8 cellular contexts compared by ENCODE assay signal in the genomic region with DNA sequence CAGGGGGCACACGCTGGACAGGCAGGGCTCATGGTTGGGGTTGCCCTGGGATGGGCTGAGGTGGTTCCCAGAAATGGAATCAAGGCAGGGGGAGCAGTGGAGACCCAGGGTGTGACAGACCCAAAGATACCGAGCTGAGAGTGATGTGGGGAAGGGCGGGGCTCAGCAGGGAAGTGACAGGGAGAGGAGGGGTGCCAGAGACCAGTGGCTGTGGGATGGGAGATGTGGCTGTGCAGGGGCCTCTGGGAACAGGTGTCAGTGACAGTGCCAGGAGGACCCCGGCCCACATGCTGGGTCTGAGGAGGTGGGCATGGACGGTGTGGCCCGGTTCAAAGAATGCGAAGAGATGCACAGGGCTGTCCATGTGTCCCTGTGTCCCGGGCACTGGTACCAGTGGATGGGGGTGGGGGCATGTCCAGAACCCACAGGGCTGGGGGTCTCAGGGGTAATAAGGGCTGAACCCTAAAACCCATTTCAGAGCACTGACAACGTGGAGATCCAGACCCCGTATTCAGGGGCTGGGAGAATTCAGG. TPM values are rescaled to one million over a fixed set of nuclear protein-coding genes. Genes with fewer than 3 reads are reported as not detected.
DNase-seq lines count a peak whose midpoint lies in the region; ATAC-seq and TF ChIP-seq lines count a peak whose summit lies in the region.

No MANE protein-coding gene starts in this region.

- H3K27ac Mint-ChIP-seq in activated T-helper 1 cell treated with anti-CD3 and anti-CD28 coated beads, Interleukin-12 subunit alpha, Interleukin-12 subunit beta, Interleukin-2, Interleukin-4 antibody, amounts not matched to agents 30 ng/mL and 10 ng/mL and 1 ng/mL, durations not matched to agents 14 hours and 24 hours and 36 hours, result peak overlapping the region; percentile 61
- H3K27ac Mint-ChIP-seq in stimulated activated effector memory CD8-positive, alpha-beta T cell treated with anti-CD3 and anti-CD28 coated beads, Interleukin-12 subunit alpha, Interleukin-12 subunit beta, amount 100 ng/mL, for 72 hours, result peak overlapping the region; percentile 76

- no peaks in the 10 kb centered on the region for H4K20me1 ChIP-seq in hepatocyte (ENCODE audit: insufficient read depth, poor library complexity, severe bottlenecking)

- H3K9me3 ChIP-seq in hepatocyte (ENCODE audit: low read depth), result no peaks in the 10 kb centered on the region

- peak overlapping the region; percentile 84 for H3K4me3 Mint-ChIP-seq in activated T-helper 1 cell treated with anti-CD3 and anti-CD28 coated beads, Interleukin-12 subunit alpha, Interleukin-12 subunit beta, Interleukin-2, Interleukin-4 antibody, amounts not matched to agents 30 ng/mL and 10 ng/mL and 1 ng/mL, durations not matched to agents 14 hours and 24 hours and 36 hours
- H3K4me3 Mint-ChIP-seq in stimulated activated effector memory CD8-positive, alpha-beta T cell treated with anti-CD3 and anti-CD28 coated beads, Interleukin-12 subunit alpha, Interleukin-12 subunit beta, amount 100 ng/mL, for 72 hours, result peak overlapping the region; percentile 76

- TF ChIP-seq CTCF in HL-60 (IDR thresholded peaks at IDR 0.05; ENCODE audit: insufficient read depth, low read length) (no peak), hepatocyte (IDR thresholded peaks at IDR 0.05; ENCODE audit: poor library complexity) (no peak)

- no peaks in the 10 kb centered on the region for H3K27me3 Mint-ChIP-seq in activated T-helper 1 cell treated with anti-CD3 and anti-CD28 coated beads, Interleukin-12 subunit alpha, Interleukin-12 subunit beta, Interleukin-2, Interleukin-4 antibody, amounts not matched to agents 30 ng/mL and 10 ng/mL and 1 ng/mL, durations not matched to agents 14 hours and 24 hours and 36 hours (ENCODE audit: insufficient read depth)

- H3K9me3 Mint-ChIP-seq in activated T-helper 1 cell treated with anti-CD3 and anti-CD28 coated beads, Interleukin-12 subunit alpha, Interleukin-12 subunit beta, Interleukin-2, Interleukin-4 antibody, amounts not matched to agents 30 ng/mL and 10 ng/mL and 1 ng/mL, durations not matched to agents 14 hours and 24 hours and 36 hours, result no peaks in the 10 kb centered on the region
- no peaks in the 10 kb centered on the region for H3K9me3 Mint-ChIP-seq in stimulated activated effector memory CD8-positive, alpha-beta T cell treated with anti-CD3 and anti-CD28 coated beads, Interleukin-12 subunit alpha, Interleukin-12 subunit beta, amount 100 ng/mL, for 72 hours

- WGBS in hepatocyte (ENCODE audit: low lambda C conversion rate, missing lambda C conversion rate), result 80% methylated on average over 10 of the region's 10 CpGs

- intact Hi-C loops in activated T-helper 1 cell treated with anti-CD3 and anti-CD28 coated beads, Interleukin-12 subunit alpha, Interleukin-12 subunit beta, Interleukin-2, Interleukin-4 antibody, amounts not matched to agents 30 ng/mL and 10 ng/mL and 1 ng/mL, durations not matched to agents 14 hours and 24 hours and 36 hours (cut with micrococcal nuclease), result loop anchor here (2.0 to 5.0 kb wide), 4 partner anchors 211 to 456 kb away; a partner anchor contains a TSS

- peaks cover 3% of the 10 kb centered on the region for H3K36me3 Mint-ChIP-seq in activated T-helper 1 cell treated with anti-CD3 and anti-CD28 coated beads, Interleukin-12 subunit alpha, Interleukin-12 subunit beta, Interleukin-2, Interleukin-4 antibody, amounts not matched to agents 30 ng/mL and 10 ng/mL and 1 ng/mL, durations not matched to agents 14 hours and 24 hours and 36 hours (ENCODE audit: low read depth)
- H3K36me3 Mint-ChIP-seq in stimulated activated effector memory CD8-positive, alpha-beta T cell treated with anti-CD3 and anti-CD28 coated beads, Interleukin-12 subunit alpha, Interleukin-12 subunit beta, amount 100 ng/mL, for 72 hours, result peaks cover 5% of the 10 kb centered on the region

- H3K4me3 ChIP-seq in HL-60 (replicated peaks; ENCODE audit: insufficient read depth, low read length) (peak overlapping the region; percentile 68), hepatocyte (peak overlapping the region; percentile 70)

- peaks cover 38% of the 10 kb centered on the region for H3K79me2 ChIP-seq in hepatocyte

- H3K9me2 ChIP-seq in hepatocyte (replicated peaks; ENCODE audit: insufficient read depth), result no peaks in the 10 kb centered on the region

- H3K27me3 ChIP-seq in HL-60 (ENCODE audit: insufficient read depth, poor library complexity, severe bottlenecking) (no peaks in the 10 kb centered on the region), hepatocyte (no peaks in the 10 kb centered on the region)

- no peak overlapping the region for H2AFZ ChIP-seq in hepatocyte

- H3K36me3 ChIP-seq in hepatocyte (replicated peaks; ENCODE audit: insufficient read depth, low read depth), result no peaks in the 10 kb centered on the region

- peaks cover 20% of the 10 kb centered on the region for H3K4me1 ChIP-seq in hepatocyte (ENCODE audit: insufficient read depth)

- ATAC-seq in stimulated activated effector memory CD8-positive, alpha-beta T cell treated with anti-CD3 and anti-CD28 coated beads, Interleukin-12 subunit alpha, Interleukin-12 subunit beta, amount 100 ng/mL, for 72 hours, result no peak
- no peak for ATAC-seq in GM18909 (IDR thresholded peaks at IDR 0.05; ENCODE audit: poor library complexity, unreplicated experiment)

- H3K4me1 Mint-ChIP-seq in activated T-helper 1 cell treated with anti-CD3 and anti-CD28 coated beads, Interleukin-12 subunit alpha, Interleukin-12 subunit beta, Interleukin-2, Interleukin-4 antibody, amounts not matched to agents 30 ng/mL and 10 ng/mL and 1 ng/mL, durations not matched to agents 14 hours and 24 hours and 36 hours (ENCODE audit: low read depth), result peaks cover 10% of the 10 kb centered on the region
- H3K4me1 Mint-ChIP-seq in stimulated activated effector memory CD8-positive, alpha-beta T cell treated with anti-CD3 and anti-CD28 coated beads, Interleukin-12 subunit alpha, Interleukin-12 subunit beta, amount 100 ng/mL, for 72 hours, result peaks cover 32% of the 10 kb centered on the region

- no peak overlapping the region; the same call in 1 of the 2 replicates for H3K27ac ChIP-seq in HL-60 (replicated peaks)
- no peak overlapping the region for H3K27ac ChIP-seq in hepatocyte

- DNase-seq in HL-60 (ENCODE audit: low read depth in 1 of 2, low spot score in 1 of 2) (no peak), hepatocyte (ENCODE audit: low spot score) (no peak), NCI-H748 (lab: John Stamatoyannopoulos, UW; ENCODE audit: unreplicated experiment) (no peak), GM19238 (ENCODE audit: insufficient read length, low spot score) (no peak)
- DNase-seq in activated T-helper 1 cell treated with anti-CD3 and anti-CD28 coated beads, Interleukin-12 subunit alpha, Interleukin-12 subunit beta, Interleukin-2, Interleukin-4 antibody, amounts not matched to agents 30 ng/mL and 10 ng/mL and 1 ng/mL, durations not matched to agents 14 hours and 24 hours and 36 hours (ENCODE audit: low spot score), result no peak
- no peak for DNase-seq in stimulated activated effector memory CD8-positive, alpha-beta T cell treated with anti-CD3 and anti-CD28 coated beads, Interleukin-12 subunit alpha, Interleukin-12 subunit beta, amount 100 ng/mL, for 72 hours (ENCODE audit: low spot score in 2 of 2)
- DNase-seq in stimulated activated CD4-positive, alpha-beta T cell treated with anti-CD3 and anti-CD28 coated beads, Interleukin-4, amount 100 ng/mL, for 4 hours, result no peak

- peak overlapping the region; percentile 91 for H3K4me2 ChIP-seq in hepatocyte

RNA-seq across cellular contexts. Expression of a gene that starts 1.0 kb away (rescaled TPM):
- 12.9 and 15.7 TPM in 2 replicates for total RNA-seq in activated T-helper 1 cell treated with anti-CD3 and anti-CD28 coated beads, Interleukin-12 subunit alpha, Interleukin-12 subunit beta, Interleukin-2, Interleukin-4 antibody, amounts not matched to agents 30 ng/mL and 10 ng/mL and 1 ng/mL, durations not matched to agents 14 hours and 24 hours and 36 hours
- total RNA-seq in hepatocyte, result 8.6 and 12.0 TPM in 2 replicates
- 17.7 and 19.1 TPM in 2 replicates for polyA plus RNA-seq in hepatocyte

RNA-seq across cellular contexts. Expression of a gene that starts 19.1 kb away (rescaled TPM):
- total RNA-seq in activated T-helper 1 cell treated with anti-CD3 and anti-CD28 coated beads, Interleukin-12 subunit alpha, Interleukin-12 subunit beta, Interleukin-2, Interleukin-4 antibody, amounts not matched to agents 30 ng/mL and 10 ng/mL and 1 ng/mL, durations not matched to agents 14 hours and 24 hours and 36 hours, result 1,907 and 1,920 TPM in 2 replicates
- 1,754 and 2,772 TPM in 2 replicates for total RNA-seq in hepatocyte
- 444 and 460 TPM in 2 replicates for polyA plus RNA-seq in hepatocyte

RNA-seq across cellular contexts. Expression of a gene that starts 21.3 kb away (rescaled TPM):
- total RNA-seq in activated T-helper 1 cell treated with anti-CD3 and anti-CD28 coated beads, Interleukin-12 subunit alpha, Interleukin-12 subunit beta, Interleukin-2, Interleukin-4 antibody, amounts not matched to agents 30 ng/mL and 10 ng/mL and 1 ng/mL, durations not matched to agents 14 hours and 24 hours and 36 hours, result not detected in 2 replicates
- total RNA-seq in hepatocyte, result 4.1 and 5.7 TPM in 2 replicates
- 6.4 and 6.9 TPM in 2 replicates for polyA plus RNA-seq in hepatocyte

RNA-seq across cellular contexts. Expression of a gene that starts 38.9 kb away (rescaled TPM):
- 0.83 and 1.2 TPM in 2 replicates for total RNA-seq in activated T-helper 1 cell treated with anti-CD3 and anti-CD28 coated beads, Interleukin-12 subunit alpha, Interleukin-12 subunit beta, Interleukin-2, Interleukin-4 antibody, amounts not matched to agents 30 ng/mL and 10 ng/mL and 1 ng/mL, durations not matched to agents 14 hours and 24 hours and 36 hours
- total RNA-seq in hepatocyte, result 44.6 and 71.3 TPM in 2 replicates
- polyA plus RNA-seq in hepatocyte, result 252 and 313 TPM in 2 replicates
